In genomic region chr17:81488276-81488860, GRCh38 we compare ENCODE assay signal across 8 cellular contexts. TPM values are rescaled to one million over a fixed set of nuclear protein-coding genes. Genes with fewer than 3 reads are reported as not detected.
DNase-seq lines count a peak whose midpoint lies in the region; ATAC-seq and TF ChIP-seq lines count a peak whose summit lies in the region.

No MANE protein-coding gene starts in this region.

- H3K27ac ChIP-seq in C4-2B, result peak overlapping the region; percentile 97
- H3K27ac ChIP-seq in effector memory CD4-positive, alpha-beta T cell (ENCODE audit: insufficient read depth, low read length, poor library complexity, severe bottlenecking), result peak overlapping the region; percentile 48

- H3K27me3 Mint-ChIP-seq in naive thymus-derived CD8-positive, alpha-beta T cell, result peaks cover 0 to 9% (median 4%) of the 10 kb centered on the region in 5 donors

- POLR2A ChIA-PET in naive thymus-derived CD8-positive, alpha-beta T cell (lab: Charles Lee), result interaction anchor here (1.0 to 10.9 kb wide), 3 partner anchors 23 to 197 kb away, joined by 3 to 176 read pairs (median 4); partner anchors contain the start of genes ACTG1 and FAAP100

- H3K36me3 Mint-ChIP-seq in naive thymus-derived CD8-positive, alpha-beta T cell, result no peaks in the 10 kb centered on the region

- no peaks in the 10 kb centered on the region for H3K9me3 Mint-ChIP-seq in naive thymus-derived CD8-positive, alpha-beta T cell

- peak; percentile 15 for ATAC-seq in HG03432 (IDR thresholded peaks at IDR 0.05; ENCODE audit: unreplicated experiment)
- peak; percentile 4 to 22 for ATAC-seq in naive thymus-derived CD8-positive, alpha-beta T cell
- ATAC-seq in GM18909 (IDR thresholded peaks at IDR 0.05; ENCODE audit: poor library complexity, unreplicated experiment), result no peak
- ATAC-seq in HG03095 (IDR thresholded peaks at IDR 0.05; ENCODE audit: unreplicated experiment), result no peak

- no peaks in the 10 kb centered on the region for H3K27me3 ChIP-seq in effector memory CD4-positive, alpha-beta T cell (replicated peaks; ENCODE audit: control insufficient read depth, insufficient read depth, low read length, poor library complexity, severe bottlenecking)

- H3K9me3 ChIP-seq in effector memory CD4-positive, alpha-beta T cell (ENCODE audit: control insufficient read depth, low read length), result no peaks in the 10 kb centered on the region

- H3K4me1 ChIP-seq in effector memory CD4-positive, alpha-beta T cell (ENCODE audit: control insufficient read depth, insufficient read depth, low read length, poor library complexity, severe bottlenecking), result peaks cover 29% of the 10 kb centered on the region

- H3K36me3 ChIP-seq in effector memory CD4-positive, alpha-beta T cell (ENCODE audit: control insufficient read depth, insufficient read depth, low read length), result no peaks in the 10 kb centered on the region

- peak overlapping the region in 4 of 10 donors; percentile 18 to 67 (median 29) for H3K4me3 Mint-ChIP-seq in naive thymus-derived CD8-positive, alpha-beta T cell

- peaks cover 4 to 14% (median 6%) of the 10 kb centered on the region in 4 donors for H3K4me1 Mint-ChIP-seq in naive thymus-derived CD8-positive, alpha-beta T cell

- peak overlapping the region; percentile 55 for H3K4me3 ChIP-seq in effector memory CD4-positive, alpha-beta T cell (ENCODE audit: insufficient read depth, low read depth, low read length, poor library complexity, severe bottlenecking)

- no peak for DNase-seq in effector memory CD4-positive, alpha-beta T cell
- peak in 1 of 10 donors; percentile 19 for DNase-seq in naive thymus-derived CD8-positive, alpha-beta T cell
- DNase-seq in HUDEP-2 (lab: John Stamatoyannopoulos, UW; ENCODE audit: unreplicated experiment in 76 of 76) (no peak), NCI-H1436 treated with DMSO at 0.1 percent for 48 hours (lab: John Stamatoyannopoulos, UW) (no peak)

- no peak overlapping the region for H3K27ac Mint-ChIP-seq in naive thymus-derived CD8-positive, alpha-beta T cell

- TF ChIP-seq CTCF in C4-2B (conservative IDR thresholded peaks at IDR 0.05), result no peak

RNA-seq across cellular contexts. Expression of gene ACTG1, which starts 24.2 kb away (rescaled TPM):
- 1,000 to 10,000 TPM; 1,189 to 1,230 TPM for total RNA-seq in naive thymus-derived CD8-positive, alpha-beta T cell
- polyA plus RNA-seq in naive thymus-derived CD8-positive, alpha-beta T cell, result 1,000 to 10,000 TPM; 1,334 to 1,669 (median 1,595) TPM

RNA-seq across cellular contexts. Expression of gene FSCN2, which starts 39.8 kb away (rescaled TPM):
- total RNA-seq in naive thymus-derived CD8-positive, alpha-beta T cell, result 1 to 10 TPM in 1 of 2 experiments, under 1 TPM in 1; 0.96 to 2.0 TPM
- not detected for polyA plus RNA-seq in naive thymus-derived CD8-positive, alpha-beta T cell

Comparison
In these comparisons a context has a peak if more than half of its experiments do, and no peak if none do; other contexts are left out.
1. ATAC-seq: peak in HG03432 (single experiment) and naive thymus-derived CD8-positive, alpha-beta T cell (2 of 2); none in GM18909 (single experiment) and HG03095 (single experiment).